8 cellular contexts compared by ENCODE assay signal in genomic region chrX:101051549-101052302, GRCh38.
DNase-seq lines count a peak whose midpoint lies in the region; ATAC-seq and TF ChIP-seq lines count a peak whose summit lies in the region.

A gene with protein sequence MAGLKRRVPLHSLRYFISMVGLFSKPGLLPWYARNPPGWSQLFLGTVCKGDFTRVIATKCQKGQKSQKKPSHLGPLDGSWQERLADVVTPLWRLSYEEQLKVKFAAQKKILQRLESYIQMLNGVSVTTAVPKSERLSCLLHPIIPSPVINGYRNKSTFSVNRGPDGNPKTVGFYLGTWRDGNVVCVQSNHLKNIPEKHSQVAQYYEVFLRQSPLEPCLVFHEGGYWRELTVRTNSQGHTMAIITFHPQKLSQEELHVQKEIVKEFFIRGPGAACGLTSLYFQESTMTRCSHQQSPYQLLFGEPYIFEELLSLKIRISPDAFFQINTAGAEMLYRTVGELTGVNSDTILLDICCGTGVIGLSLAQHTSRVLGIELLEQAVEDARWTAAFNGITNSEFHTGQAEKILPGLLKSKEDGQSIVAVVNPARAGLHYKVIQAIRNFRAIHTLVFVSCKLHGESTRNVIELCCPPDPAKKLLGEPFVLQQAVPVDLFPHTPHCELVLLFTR (minus strand): TSS chrX:101052111. CDS start chrX:101042289, 9,822 bp downstream.

- DNase-seq in AG09319 (ENCODE audit: extremely low read depth, low read depth) (peak; percentile 10), NCI-H226 (peak; percentile 77), cerebellar cortex (ENCODE audit: low spot score) (peak; percentile 80), kidney glomerular epithelial cell (lab: John Stamatoyannopoulos, UW) (peak; percentile 45)
- peak; percentile 56 to 70 for DNase-seq in stimulated activated CD4-positive, alpha-beta T cell treated with anti-CD3 and anti-CD28 coated beads, Interleukin-15, amount 100 ng/mL, for 48 hours (ENCODE audit: low read depth in 2 of 2)

- ATAC-seq in GM18909 (IDR thresholded peaks at IDR 0.05; ENCODE audit: poor library complexity, unreplicated experiment): peak; percentile 93
- ATAC-seq in HG03159 (IDR thresholded peaks at IDR 0.05; ENCODE audit: unreplicated experiment): peak; percentile 91
- peak; percentile 90 to 93 for ATAC-seq in activated CD4-positive, CD25-positive, alpha-beta regulatory T cell treated with anti-CD3 and anti-CD28 coated beads, Interleukin-2, amount 50 U/mL, for 24 hours

- TF ChIP-seq CTCF in AG09319 (IDR thresholded peaks at IDR 0.05; ENCODE audit: low read depth, low read length): no peak; the same call in 1 of the 2 replicates

Comparison
In these comparisons a context has a peak if more than half of its experiments do, and no peak if none do; other contexts are left out.
1. Peak in every context shown above with its lines: DNase-seq and ATAC-seq.
2. DNase-seq: peak in every context shown above with its lines; median percentile 80 in cerebellar cortex; 77 in NCI-H226; 63 in stimulated activated CD4-positive, alpha-beta T cell treated with anti-CD3 and anti-CD28 coated beads, Interleukin-15, amount 100 ng/mL, for 48 hours; 45 in kidney glomerular epithelial cell; 10 in AG09319.